13 cellular contexts compared by ENCODE assay signal in the genomic region with DNA sequence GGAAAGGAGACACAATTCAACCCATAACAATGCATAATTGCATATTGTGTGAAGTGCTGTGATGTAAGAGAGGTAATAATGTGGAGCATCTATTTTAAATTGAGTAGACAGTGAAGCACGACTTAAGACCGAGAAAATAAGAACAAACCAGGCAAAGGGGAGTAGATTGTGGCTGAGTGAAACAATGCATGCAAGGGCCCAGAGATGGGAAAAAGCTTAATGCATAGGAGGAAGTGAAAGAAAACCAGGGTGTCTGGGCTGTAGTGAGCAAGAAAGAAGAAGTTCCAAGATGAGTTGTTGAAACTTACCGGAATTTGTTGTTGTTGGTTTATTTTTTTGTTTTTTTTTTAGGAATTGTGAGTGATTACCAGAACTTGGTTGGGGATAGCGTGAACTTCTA.
DNase-seq lines count a peak whose midpoint lies in the region; ATAC-seq and TF ChIP-seq lines count a peak whose summit lies in the region.
"Had no signal": no experiment of that assay in that cellular context is flagged by ENCODE, and none has a peak within 500 bp of the region (broad histone marks: within the 10 kb centered on the region; RNA-seq: fewer than 3 reads in every experiment).

No MANE protein-coding gene starts in this region.

- no peak overlapping the region for H3K4me3 Mint-ChIP-seq in activated naive CD8-positive, alpha-beta T cell treated with anti-CD3 and anti-CD28 coated beads for 36 hours

- no peak for TF ChIP-seq CTCF in vagina (IDR thresholded peaks at IDR 0.05)

- H3K9me3 ChIP-seq in vagina, result no peaks in the 10 kb centered on the region
- H3K9me3 ChIP-seq: esophagus muscularis mucosa had no signal

- H3K27ac Mint-ChIP-seq in activated naive CD8-positive, alpha-beta T cell treated with anti-CD3 and anti-CD28 coated beads for 36 hours, result no peak overlapping the region

- no peaks in the 10 kb centered on the region for H3K27me3 ChIP-seq in vagina
- H3K27me3 ChIP-seq: esophagus muscularis mucosa had no signal

- intact Hi-C loops in vagina (cut with DNase I), result no loop called here

- DNase-seq in SKM-1 (lab: John Stamatoyannopoulos, UW; ENCODE audit: unreplicated experiment) (peak; percentile 74), LoVo (ENCODE audit: low spot score) (no peak), vagina (ENCODE audit: extremely low spot score in 2 of 2) (no peak), NCI-H2029 treated with DMSO at 0.1 percent for 48 hours (lab: John Stamatoyannopoulos, UW) (no peak)
- no peak for DNase-seq in activated naive CD8-positive, alpha-beta T cell treated with anti-CD3 and anti-CD28 coated beads for 36 hours
- DNase-seq: activated gamma-delta T cell, caudate nucleus, NCI-H2107, Right ventricle myocardium superior had no signal

- no peaks in the 10 kb centered on the region for H3K36me3 Mint-ChIP-seq in activated naive CD8-positive, alpha-beta T cell treated with anti-CD3 and anti-CD28 coated beads for 36 hours

- H3K9me3 Mint-ChIP-seq in activated naive CD8-positive, alpha-beta T cell treated with anti-CD3 and anti-CD28 coated beads for 36 hours, result no peaks in the 10 kb centered on the region

- H3K36me3 ChIP-seq in vagina, result no peaks in the 10 kb centered on the region

- H3K4me1 ChIP-seq in vagina, result no peaks in the 10 kb centered on the region
- H3K4me1 ChIP-seq: esophagus muscularis mucosa had no signal

- no peak overlapping the region for H3K27ac ChIP-seq in vagina
- H3K27ac ChIP-seq: esophagus muscularis mucosa had no signal

- no peaks in the 10 kb centered on the region for H3K4me1 Mint-ChIP-seq in activated naive CD8-positive, alpha-beta T cell treated with anti-CD3 and anti-CD28 coated beads for 36 hours

- peaks cover 5% of the 10 kb centered on the region for H3K27me3 Mint-ChIP-seq in activated naive CD8-positive, alpha-beta T cell treated with anti-CD3 and anti-CD28 coated beads for 36 hours

- TF ChIP-seq POLR2A in GM18505 (IDR thresholded peaks at IDR 0.05; ENCODE audit: borderline replicate concordance, extremely low read depth, insufficient read depth, insufficient read length) (no peak), vagina (IDR thresholded peaks at IDR 0.05) (no peak)

- ATAC-seq in GM18505 (IDR thresholded peaks at IDR 0.05; ENCODE audit: unreplicated experiment) (peak; percentile 98), GM21447 (IDR thresholded peaks at IDR 0.05; ENCODE audit: unreplicated experiment) (peak; percentile 76), HG03175 (IDR thresholded peaks at IDR 0.05; ENCODE audit: unreplicated experiment) (peak; percentile 79)

- no peak overlapping the region for H3K4me3 ChIP-seq in vagina
- H3K4me3 ChIP-seq: esophagus muscularis mucosa had no signal
